9 cellular contexts compared by ENCODE assay signal in genomic region chr7:28178537-28178936, GRCh38. TPM values are rescaled to one million over a fixed set of nuclear protein-coding genes. Genes with fewer than 3 reads are reported as not detected.
A peak's percentile ranks its signal among the peaks of the same experiment; 100 is the strongest.
DNase-seq lines count a peak whose midpoint lies in the region; ATAC-seq lines count a peak whose summit lies in the region.
"Had no signal": no experiment of that assay in that cellular context is flagged by ENCODE, and none has a peak within 500 bp of the region (broad histone marks: within the 10 kb centered on the region; RNA-seq: fewer than 3 reads in every experiment).

No MANE protein-coding gene starts in this region.

- H3K9me3 Mint-ChIP-seq in stimulated activated naive CD8-positive, alpha-beta T cell treated with anti-CD3 and anti-CD28 coated beads, Interleukin-15, amount 100 ng/mL, for 72 hours: no peaks in the 10 kb centered on the region

- WGBS in right cardiac atrium: 61% methylated on average over 5 of the region's 5 CpGs

- H3K27ac ChIP-seq in right cardiac atrium (ENCODE audit: low read length): peak overlapping the region; percentile 54
- H3K27ac ChIP-seq: 22Rv1 had no signal

- peak overlapping the region; percentile 87 for H3K4me3 Mint-ChIP-seq in T-helper 17 cell
- peak overlapping the region; percentile 66 to 70 for H3K4me3 Mint-ChIP-seq in stimulated activated naive CD8-positive, alpha-beta T cell treated with anti-CD3 and anti-CD28 coated beads, Interleukin-15, amount 100 ng/mL, for 72 hours

- H3K36me3 Mint-ChIP-seq in T-helper 17 cell (ENCODE audit: low read depth): no peaks in the 10 kb centered on the region

- no peak for ATAC-seq in T-helper 17 cell
- ATAC-seq in right cardiac atrium: no peak
- peak; percentile 24 for ATAC-seq in stimulated activated naive CD8-positive, alpha-beta T cell treated with anti-CD3 and anti-CD28 coated beads, Interleukin-15, amount 100 ng/mL, for 72 hours

- no peaks in the 10 kb centered on the region for H3K27me3 Mint-ChIP-seq in T-helper 17 cell
- H3K27me3 Mint-ChIP-seq in stimulated activated naive CD8-positive, alpha-beta T cell treated with anti-CD3 and anti-CD28 coated beads, Interleukin-15, amount 100 ng/mL, for 72 hours: peaks cover 7% of the 10 kb centered on the region

- peak overlapping the region; percentile 85 for H3K27ac Mint-ChIP-seq in T-helper 17 cell
- peak overlapping the region in 1 of 2 donors; percentile 65 for H3K27ac Mint-ChIP-seq in stimulated activated naive CD8-positive, alpha-beta T cell treated with anti-CD3 and anti-CD28 coated beads, Interleukin-15, amount 100 ng/mL, for 72 hours

- peaks cover 2% of the 10 kb centered on the region for H3K4me1 ChIP-seq in right cardiac atrium (ENCODE audit: control insufficient read depth, insufficient read depth, low read length)

- peaks cover 26% of the 10 kb centered on the region for H3K4me1 Mint-ChIP-seq in T-helper 17 cell
- H3K4me1 Mint-ChIP-seq in stimulated activated naive CD8-positive, alpha-beta T cell treated with anti-CD3 and anti-CD28 coated beads, Interleukin-15, amount 100 ng/mL, for 72 hours: peaks cover 70% of the 10 kb centered on the region

- DNase-seq in NOMO-1 treated with DMSO at 0.1 percent for 48 hours (lab: John Stamatoyannopoulos, UW; ENCODE audit: unreplicated experiment): peak; percentile 40
- DNase-seq in NOMO-1 treated with dmso at 0.1 percent for 144 hours (lab: John Stamatoyannopoulos, UW; ENCODE audit: unreplicated experiment): no peak
- no peak for DNase-seq in T-helper 17 cell
- no peak for DNase-seq in right cardiac atrium
- no peak for DNase-seq in stimulated activated naive CD8-positive, alpha-beta T cell treated with anti-CD3 and anti-CD28 coated beads, Interleukin-15, amount 100 ng/mL, for 72 hours
- DNase-seq in hepatic stellate cell (ENCODE audit: low spot score): no peak
- no peak for DNase-seq in NCI-H146 treated with DMSO at 0.1 percent for 48 hours (lab: John Stamatoyannopoulos, UW; ENCODE audit: unreplicated experiment)
- no peak for DNase-seq in NCI-H524 (lab: John Stamatoyannopoulos, UW)

- H3K27me3 ChIP-seq in right cardiac atrium (ENCODE audit: control insufficient read depth, insufficient read depth): no peaks in the 10 kb centered on the region

- intact Hi-C loops in right cardiac atrium (cut with DNase I): no loop called here

- H3K9me3 ChIP-seq in T-helper 17 cell (ENCODE audit: control insufficient read depth, low read length, poor library complexity, severe bottlenecking): no peaks in the 10 kb centered on the region
- H3K9me3 ChIP-seq in right cardiac atrium (ENCODE audit: control insufficient read depth, low read length): no peaks in the 10 kb centered on the region

- H3K4me3 ChIP-seq in right cardiac atrium (ENCODE audit: low read length): peak overlapping the region; percentile 99

RNA-seq across cellular contexts. Expression of gene JAZF1, which starts 2.1 kb away (rescaled TPM):
- total RNA-seq in T-helper 17 cell: 10 to 100 TPM; 12.4 to 13.4 TPM
- total RNA-seq in right cardiac atrium: 10 to 100 TPM; 19.9 to 27.4 (median 25.4) TPM
- 12.9 TPM for polyA plus RNA-seq in right cardiac atrium
